Comparison of ENCODE assay signal across 8 cellular contexts in genomic region chr9:79570449-79571308, GRCh38. TPM values are rescaled to one million over a fixed set of nuclear protein-coding genes. Genes with fewer than 3 reads are reported as not detected.
A peak's percentile ranks its signal among the peaks of the same experiment; 100 is the strongest.
DNase-seq lines count a peak whose midpoint lies in the region; ATAC-seq and TF ChIP-seq lines count a peak whose summit lies in the region.

No MANE protein-coding gene starts in this region.

- TF ChIP-seq CTCF in OCI-LY7 (conservative IDR thresholded peaks at IDR 0.05; ENCODE audit: low read length) (no peak), heart left ventricle (IDR thresholded peaks at IDR 0.05) (no peak), progenitor cell of endocrine pancreas (IDR thresholded peaks at IDR 0.05; ENCODE audit: unreplicated experiment) (no peak)

- H3K9me3 ChIP-seq in OCI-LY7 (ENCODE audit: low read length) (no peaks in the 10 kb centered on the region), heart left ventricle (peaks cover 0 to 5% (median 0%) of the 10 kb centered on the region in 12 donors)

- peak overlapping the region; percentile 76; the same call in 1 of the 2 replicates for H2AFZ ChIP-seq in OCI-LY7 (ENCODE audit: low read length)

- peaks cover 18% of the 10 kb centered on the region; the same call in 1 of the 2 replicates for H3K79me2 ChIP-seq in OCI-LY7 (ENCODE audit: insufficient read depth, low read depth, low read length)

- H3K27ac ChIP-seq in OCI-LY7 (ENCODE audit: low read depth, low read length, poor library complexity, severe bottlenecking), result peak overlapping the region; percentile 84
- peak overlapping the region in 10 of 12 donors; percentile 6 to 97 (median 61) for H3K27ac ChIP-seq in heart left ventricle

- H3K36me3 ChIP-seq in OCI-LY7 (ENCODE audit: insufficient read depth, low read length) (peaks cover 4% of the 10 kb centered on the region; the same call in 1 of the 2 replicates), heart left ventricle (no peaks in the 10 kb centered on the region)

- H3K27ac Mint-ChIP-seq in activated naive CD4-positive, alpha-beta T cell treated with anti-CD3 and anti-CD28 coated beads, Interleukin-2, amount 50 U/mL, for 24 hours, result peak overlapping the region; percentile 17
- H3K27ac Mint-ChIP-seq in progenitor cell of endocrine pancreas, result peak overlapping the region; percentile 88

- H3K4me1 ChIP-seq in OCI-LY7 (ENCODE audit: insufficient read depth, low read length, poor library complexity, severe bottlenecking), result peaks cover 29% of the 10 kb centered on the region
- H3K4me1 ChIP-seq in heart left ventricle, result peaks cover 0 to 39% (median 13%) of the 10 kb centered on the region in 12 donors

- H3K27me3 ChIP-seq in heart left ventricle, result peaks cover 0 to 5% (median 0%) of the 10 kb centered on the region in 9 donors

- DNase-seq in DMS79 treated with DMSO at 0.1 percent for 48 hours (lab: John Stamatoyannopoulos, UW) (peak; percentile 16), DMS79 (lab: John Stamatoyannopoulos, UW) (no peak), OCI-LY7 (ENCODE audit: low spot score) (peak; percentile 61), heart left ventricle (peak; percentile 31 to 69 (median 37)), progenitor cell of endocrine pancreas (ENCODE audit: low spot score, unreplicated experiment) (peak; percentile 33)

- BruUV-seq in OCI-LY7 (replicated peaks; lab: Mats Ljungman, UMichigan), result TSS peak; percentile 84

- TF ChIP-seq POLR2A in heart left ventricle (IDR thresholded peaks at IDR 0.05), result peak in 1 of 2 donors; percentile 8

- H3K4me3 Mint-ChIP-seq in activated naive CD4-positive, alpha-beta T cell treated with anti-CD3 and anti-CD28 coated beads, Interleukin-2, amount 50 U/mL, for 24 hours, result no peak overlapping the region
- no peak overlapping the region for H3K4me3 Mint-ChIP-seq in progenitor cell of endocrine pancreas (ENCODE audit: low read depth)

- H3K4me3 ChIP-seq in OCI-LY7 (ENCODE audit: low read depth, low read length, poor library complexity, severe bottlenecking) (peak overlapping the region; percentile 83), heart left ventricle (peak overlapping the region; percentile 54 to 93 (median 72))

- no peaks in the 10 kb centered on the region for H3K9me2 ChIP-seq in OCI-LY7 (ENCODE audit: insufficient read depth, low read length)

- peak overlapping the region; percentile 79 for H3K4me2 ChIP-seq in OCI-LY7 (ENCODE audit: low read length)

- no peaks in the 10 kb centered on the region for H3K36me3 Mint-ChIP-seq in activated naive CD4-positive, alpha-beta T cell treated with anti-CD3 and anti-CD28 coated beads, Interleukin-2, amount 50 U/mL, for 24 hours
- H3K36me3 Mint-ChIP-seq in progenitor cell of endocrine pancreas (ENCODE audit: insufficient read depth), result peaks cover 1% of the 10 kb centered on the region

- ATAC-seq in heart left ventricle, result peak in 1 of 4 donors; percentile 1
- no peak for ATAC-seq in HG03025 (IDR thresholded peaks at IDR 0.05; ENCODE audit: low FRiP score, unreplicated experiment)
- ATAC-seq in GM19397 (IDR thresholded peaks at IDR 0.05; ENCODE audit: unreplicated experiment), result no peak

- 0 to 1% (median 0%) methylated on average over 41 to 69 of the region's 69 CpGs for WGBS in heart left ventricle, 4 donors

- POLR2A ChIA-PET in OCI-LY7 (lab: Charles Lee), result interaction anchor here (0.6 to 1.6 kb wide), 9 partner anchors 9 to 1273 kb away, joined by 3 to 8 read pairs (median 5); partner anchors contain the start of gene PSAT1

- H3K4me1 Mint-ChIP-seq in activated naive CD4-positive, alpha-beta T cell treated with anti-CD3 and anti-CD28 coated beads, Interleukin-2, amount 50 U/mL, for 24 hours, result peaks cover 27% of the 10 kb centered on the region
- peaks cover 17% of the 10 kb centered on the region for H3K4me1 Mint-ChIP-seq in progenitor cell of endocrine pancreas (ENCODE audit: low read depth)

- peaks cover 14% of the 10 kb centered on the region for H4K20me1 ChIP-seq in OCI-LY7 (ENCODE audit: insufficient read depth, low read length)

- peaks cover 5% of the 10 kb centered on the region for H3K27me3 Mint-ChIP-seq in activated naive CD4-positive, alpha-beta T cell treated with anti-CD3 and anti-CD28 coated beads, Interleukin-2, amount 50 U/mL, for 24 hours
- peaks cover 37% of the 10 kb centered on the region for H3K27me3 Mint-ChIP-seq in progenitor cell of endocrine pancreas

- intact Hi-C loops in OCI-LY7 (cut with micrococcal nuclease; ENCODE audit: unreplicated experiment) (loop anchor here (2.0 to 10.0 kb wide), 2 partner anchors 244 to 298 kb away; no protein-coding TSS in a partner anchor), heart left ventricle (cut with DNase I) (loop anchor here in 6 of 10 donors (5.0 to 10.0 kb wide), 6 partner anchors 92 to 232 kb away; no protein-coding TSS in a partner anchor)

- CTCF ChIA-PET in OCI-LY7 (lab: Charles Lee; ENCODE audit: unreplicated experiment), result no interaction called here

- H3K9me3 Mint-ChIP-seq in activated naive CD4-positive, alpha-beta T cell treated with anti-CD3 and anti-CD28 coated beads, Interleukin-2, amount 50 U/mL, for 24 hours, result no peaks in the 10 kb centered on the region
- H3K9me3 Mint-ChIP-seq in progenitor cell of endocrine pancreas (ENCODE audit: low read depth), result no peaks in the 10 kb centered on the region

RNA-seq across cellular contexts. Expression of gene TLE4, which starts 1.1 kb away (rescaled TPM):
- total RNA-seq in OCI-LY7 (2014; rRNA removed; shearing (Covaris generic)), result 32.8 and 36.7 TPM in 2 replicates
- total RNA-seq in OCI-LY7 (2022) (41.7 and 47.4 TPM in 2 replicates), heart left ventricle (10 to 100 TPM in 8 of 9 donors, 1 to 10 TPM in 1; 8.4 to 23.9 (median 16.7) TPM), progenitor cell of endocrine pancreas (54.1 and 55.6 TPM in 2 replicates)
- polyA plus RNA-seq in heart left ventricle, result 1 to 10 TPM; 3.7 to 7.7 TPM
